1 cellular context compared by ENCODE assay signal in genomic region chr12:26621932-26622331, GRCh38.
TF ChIP-seq lines count a peak whose summit lies in the region.

No MANE protein-coding gene starts in this region.

TF ChIP-seq in WTC11, 78 proteins besides CTCF, POLR2A, EP300 and RAD21 (continued from another document):
- no peak for TF ChIP-seq ATF6 (CRISPR knock-in tag; IDR thresholded peaks at IDR 0.05)
- TF ChIP-seq ARID4B (CRISPR knock-in tag; IDR thresholded peaks at IDR 0.05; ENCODE audit: borderline replicate concordance) = no peak
